Comparison of ENCODE assay signal across 1 cellular context in the genomic region with DNA sequence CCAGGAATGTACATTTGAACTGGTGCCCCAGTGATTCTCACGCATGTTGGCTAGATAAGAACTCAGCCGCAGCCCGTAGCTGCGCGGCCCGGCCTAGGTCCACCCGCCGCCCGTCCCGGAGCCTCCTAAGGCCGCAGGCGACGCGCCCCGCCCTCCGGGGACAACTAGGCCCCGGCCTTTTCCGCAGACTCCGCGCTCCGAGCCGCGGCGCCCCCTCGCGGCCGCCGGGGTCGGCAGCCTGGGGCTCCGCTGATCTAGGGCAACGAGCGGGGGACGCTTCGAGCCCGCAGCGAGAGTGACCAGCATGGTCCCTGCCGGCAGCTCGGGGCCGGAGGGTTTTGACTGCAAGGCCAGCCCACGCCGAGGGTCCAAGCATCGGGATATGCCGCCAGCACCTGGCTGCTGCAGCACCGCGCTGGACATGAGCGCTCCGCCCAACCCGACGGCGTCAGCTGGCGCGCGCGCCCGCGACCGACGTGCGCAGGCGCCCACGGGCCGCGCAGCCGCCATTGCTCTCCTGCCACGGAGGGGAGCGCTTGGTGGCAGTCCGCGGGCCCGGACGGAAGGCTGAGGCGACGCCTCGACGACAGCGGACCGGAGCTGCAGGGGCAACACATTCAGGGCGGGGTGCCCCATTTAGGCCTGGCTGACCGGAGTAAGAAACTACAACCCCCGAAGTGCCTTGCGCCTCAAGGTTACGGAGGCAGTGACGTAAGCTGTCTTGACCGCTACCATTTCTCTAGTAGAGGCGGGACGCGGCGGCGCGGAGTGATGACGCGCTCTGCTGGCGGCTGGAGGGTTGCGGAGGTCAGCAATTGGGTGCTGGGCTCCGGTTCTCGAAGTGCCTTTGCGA.
TF ChIP-seq lines count a peak whose summit lies in the region.

A gene with protein sequence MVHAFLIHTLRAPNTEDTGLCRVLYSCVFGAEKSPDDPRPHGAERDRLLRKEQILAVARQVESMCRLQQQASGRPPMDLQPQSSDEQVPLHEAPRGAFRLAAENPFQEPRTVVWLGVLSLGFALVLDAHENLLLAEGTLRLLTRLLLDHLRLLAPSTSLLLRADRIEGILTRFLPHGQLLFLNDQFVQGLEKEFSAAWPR (plus strand): TSS at position 500 of the 853 bp plus-strand sequence. CDS start 1,571 bp downstream, outside the sequence.

TF ChIP-seq in K562, 482 proteins besides CTCF, POLR2A, EP300 and RAD21 (continued from another document and continues in another):
- TF ChIP-seq, protein P1, sequence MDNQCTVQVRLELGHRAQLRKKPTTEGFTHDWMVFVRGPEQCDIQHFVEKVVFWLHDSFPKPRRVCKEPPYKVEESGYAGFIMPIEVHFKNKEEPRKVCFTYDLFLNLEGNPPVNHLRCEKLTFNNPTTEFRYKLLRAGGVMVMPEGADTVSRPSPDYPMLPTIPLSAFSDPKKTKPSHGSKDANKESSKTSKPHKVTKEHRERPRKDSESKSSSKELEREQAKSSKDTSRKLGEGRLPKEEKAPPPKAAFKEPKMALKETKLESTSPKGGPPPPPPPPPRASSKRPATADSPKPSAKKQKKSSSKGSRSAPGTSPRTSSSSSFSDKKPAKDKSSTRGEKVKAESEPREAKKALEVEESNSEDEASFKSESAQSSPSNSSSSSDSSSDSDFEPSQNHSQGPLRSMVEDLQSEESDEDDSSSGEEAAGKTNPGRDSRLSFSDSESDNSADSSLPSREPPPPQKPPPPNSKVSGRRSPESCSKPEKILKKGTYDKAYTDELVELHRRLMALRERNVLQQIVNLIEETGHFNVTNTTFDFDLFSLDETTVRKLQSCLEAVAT (IDR thresholded peaks at IDR 0.05): no peak
- TF ChIP-seq TAF7 (tag; IDR thresholded peaks at IDR 0.05): peak; percentile 36; the same call in 1 of the 2 replicates
- TF ChIP-seq JUNB (CRISPR knock-in tag; conservative IDR thresholded peaks at IDR 0.05): 0 out of 2 replicates have a peak, but pooled peaks have one; percentile 54
- TF ChIP-seq FOXM1 (IDR thresholded peaks at IDR 0.05; ENCODE audit: low read depth): no peak
- TF ChIP-seq FOXM1 (CRISPR knock-in tag; IDR thresholded peaks at IDR 0.05; ENCODE audit: low read depth): peak; percentile 93
- TF ChIP-seq, protein P2, sequence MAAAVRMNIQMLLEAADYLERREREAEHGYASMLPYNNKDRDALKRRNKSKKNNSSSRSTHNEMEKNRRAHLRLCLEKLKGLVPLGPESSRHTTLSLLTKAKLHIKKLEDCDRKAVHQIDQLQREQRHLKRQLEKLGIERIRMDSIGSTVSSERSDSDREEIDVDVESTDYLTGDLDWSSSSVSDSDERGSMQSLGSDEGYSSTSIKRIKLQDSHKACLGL (CRISPR knock-in tag; IDR thresholded peaks at IDR 0.05; ENCODE audit: borderline replicate concordance, poor library complexity, severe bottlenecking): no peak
- TF ChIP-seq, protein P3, sequence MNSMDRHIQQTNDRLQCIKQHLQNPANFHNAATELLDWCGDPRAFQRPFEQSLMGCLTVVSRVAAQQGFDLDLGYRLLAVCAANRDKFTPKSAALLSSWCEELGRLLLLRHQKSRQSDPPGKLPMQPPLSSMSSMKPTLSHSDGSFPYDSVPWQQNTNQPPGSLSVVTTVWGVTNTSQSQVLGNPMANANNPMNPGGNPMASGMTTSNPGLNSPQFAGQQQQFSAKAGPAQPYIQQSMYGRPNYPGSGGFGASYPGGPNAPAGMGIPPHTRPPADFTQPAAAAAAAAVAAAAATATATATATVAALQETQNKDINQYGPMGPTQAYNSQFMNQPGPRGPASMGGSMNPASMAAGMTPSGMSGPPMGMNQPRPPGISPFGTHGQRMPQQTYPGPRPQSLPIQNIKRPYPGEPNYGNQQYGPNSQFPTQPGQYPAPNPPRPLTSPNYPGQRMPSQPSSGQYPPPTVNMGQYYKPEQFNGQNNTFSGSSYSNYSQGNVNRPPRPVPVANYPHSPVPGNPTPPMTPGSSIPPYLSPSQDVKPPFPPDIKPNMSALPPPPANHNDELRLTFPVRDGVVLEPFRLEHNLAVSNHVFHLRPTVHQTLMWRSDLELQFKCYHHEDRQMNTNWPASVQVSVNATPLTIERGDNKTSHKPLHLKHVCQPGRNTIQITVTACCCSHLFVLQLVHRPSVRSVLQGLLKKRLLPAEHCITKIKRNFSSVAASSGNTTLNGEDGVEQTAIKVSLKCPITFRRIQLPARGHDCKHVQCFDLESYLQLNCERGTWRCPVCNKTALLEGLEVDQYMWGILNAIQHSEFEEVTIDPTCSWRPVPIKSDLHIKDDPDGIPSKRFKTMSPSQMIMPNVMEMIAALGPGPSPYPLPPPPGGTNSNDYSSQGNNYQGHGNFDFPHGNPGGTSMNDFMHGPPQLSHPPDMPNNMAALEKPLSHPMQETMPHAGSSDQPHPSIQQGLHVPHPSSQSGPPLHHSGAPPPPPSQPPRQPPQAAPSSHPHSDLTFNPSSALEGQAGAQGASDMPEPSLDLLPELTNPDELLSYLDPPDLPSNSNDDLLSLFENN (IDR thresholded peaks at IDR 0.05; ENCODE audit: low read depth in 2 of 2, low read length in 2 of 2): peak in 1 of 2 experiments; percentile 52; a peak in 1 of 4 replicates
- peak in 1 of 2 experiments; percentile 28; a peak in 1 of 4 replicates for TF ChIP-seq SIN3A (IDR thresholded peaks at IDR 0.05; ENCODE audit: borderline replicate concordance in 2 of 2, control insufficient read depth in 1 of 2, low read depth in 2 of 2, low read length in 2 of 2)
- peak; percentile 13; the same call in 1 of the 2 replicates for TF ChIP-seq PML (IDR thresholded peaks at IDR 0.05; ENCODE audit: low read length)
- TF ChIP-seq ZNF311 (CRISPR knock-in tag; IDR thresholded peaks at IDR 0.05): peak; percentile 39; the same call in 1 of the 2 replicates
- TF ChIP-seq, protein P4, sequence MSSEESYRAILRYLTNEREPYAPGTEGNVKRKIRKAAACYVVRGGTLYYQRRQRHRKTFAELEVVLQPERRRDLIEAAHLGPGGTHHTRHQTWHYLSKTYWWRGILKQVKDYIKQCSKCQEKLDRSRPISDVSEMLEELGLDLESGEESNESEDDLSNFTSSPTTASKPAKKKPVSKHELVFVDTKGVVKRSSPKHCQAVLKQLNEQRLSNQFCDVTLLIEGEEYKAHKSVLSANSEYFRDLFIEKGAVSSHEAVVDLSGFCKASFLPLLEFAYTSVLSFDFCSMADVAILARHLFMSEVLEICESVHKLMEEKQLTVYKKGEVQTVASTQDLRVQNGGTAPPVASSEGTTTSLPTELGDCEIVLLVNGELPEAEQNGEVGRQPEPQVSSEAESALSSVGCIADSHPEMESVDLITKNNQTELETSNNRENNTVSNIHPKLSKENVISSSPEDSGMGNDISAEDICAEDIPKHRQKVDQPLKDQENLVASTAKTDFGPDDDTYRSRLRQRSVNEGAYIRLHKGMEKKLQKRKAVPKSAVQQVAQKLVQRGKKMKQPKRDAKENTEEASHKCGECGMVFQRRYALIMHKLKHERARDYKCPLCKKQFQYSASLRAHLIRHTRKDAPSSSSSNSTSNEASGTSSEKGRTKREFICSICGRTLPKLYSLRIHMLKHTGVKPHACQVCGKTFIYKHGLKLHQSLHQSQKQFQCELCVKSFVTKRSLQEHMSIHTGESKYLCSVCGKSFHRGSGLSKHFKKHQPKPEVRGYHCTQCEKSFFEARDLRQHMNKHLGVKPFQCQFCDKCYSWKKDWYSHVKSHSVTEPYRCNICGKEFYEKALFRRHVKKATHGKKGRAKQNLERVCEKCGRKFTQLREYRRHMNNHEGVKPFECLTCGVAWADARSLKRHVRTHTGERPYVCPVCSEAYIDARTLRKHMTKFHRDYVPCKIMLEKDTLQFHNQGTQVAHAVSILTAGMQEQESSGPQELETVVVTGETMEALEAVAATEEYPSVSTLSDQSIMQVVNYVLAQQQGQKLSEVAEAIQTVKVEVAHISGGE (CRISPR knock-in tag; IDR thresholded peaks at IDR 0.05): peak in 1 of 3 experiments; percentile 13; a peak in 1 of 6 replicates
- TF ChIP-seq NRF1 (conservative IDR thresholded peaks at IDR 0.05 in 1 of 2, IDR thresholded peaks at IDR 0.05 in 1 of 2): peak; percentile 95 to 96
- TF ChIP-seq, protein P5, sequence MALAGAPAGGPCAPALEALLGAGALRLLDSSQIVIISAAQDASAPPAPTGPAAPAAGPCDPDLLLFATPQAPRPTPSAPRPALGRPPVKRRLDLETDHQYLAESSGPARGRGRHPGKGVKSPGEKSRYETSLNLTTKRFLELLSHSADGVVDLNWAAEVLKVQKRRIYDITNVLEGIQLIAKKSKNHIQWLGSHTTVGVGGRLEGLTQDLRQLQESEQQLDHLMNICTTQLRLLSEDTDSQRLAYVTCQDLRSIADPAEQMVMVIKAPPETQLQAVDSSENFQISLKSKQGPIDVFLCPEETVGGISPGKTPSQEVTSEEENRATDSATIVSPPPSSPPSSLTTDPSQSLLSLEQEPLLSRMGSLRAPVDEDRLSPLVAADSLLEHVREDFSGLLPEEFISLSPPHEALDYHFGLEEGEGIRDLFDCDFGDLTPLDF (CRISPR knock-in tag; IDR thresholded peaks at IDR 0.05): peak; percentile 81; the same call in 1 of the 2 replicates
- no peak for TF ChIP-seq KAT8 (IDR thresholded peaks at IDR 0.05; ENCODE audit: low read depth)
- peak in 1 of 2 experiments; percentile 85; a peak in 3 of 4 replicates for TF ChIP-seq TBL1XR1 (IDR thresholded peaks at IDR 0.05; ENCODE audit: low read length in 2 of 2)
- TF ChIP-seq POLR2H (tag; IDR thresholded peaks at IDR 0.05; ENCODE audit: low read depth): peak; percentile 61
- TF ChIP-seq ZNF766 (CRISPR knock-in tag; conservative IDR thresholded peaks at IDR 0.05): peak; percentile 84
- TF ChIP-seq EGR1 (conservative IDR thresholded peaks at IDR 0.05): 0 out of 2 replicates have a peak, but pooled peaks have one; percentile 14
- TF ChIP-seq CTBP1 (IDR thresholded peaks at IDR 0.05; ENCODE audit: borderline replicate concordance): peak; percentile 97
- TF ChIP-seq CCNT2 (IDR thresholded peaks at IDR 0.05; ENCODE audit: borderline replicate concordance, extremely low read depth, insufficient read length, low read depth, low read length): peak; percentile 76
- no peak for TF ChIP-seq ZNF431 (CRISPR knock-in tag; IDR thresholded peaks at IDR 0.05)
- TF ChIP-seq SAP30 (IDR thresholded peaks at IDR 0.05; ENCODE audit: borderline replicate concordance, insufficient read depth, low read depth, low read length, poor library complexity, severe bottlenecking): peak; percentile 60
- TF ChIP-seq, protein P6, sequence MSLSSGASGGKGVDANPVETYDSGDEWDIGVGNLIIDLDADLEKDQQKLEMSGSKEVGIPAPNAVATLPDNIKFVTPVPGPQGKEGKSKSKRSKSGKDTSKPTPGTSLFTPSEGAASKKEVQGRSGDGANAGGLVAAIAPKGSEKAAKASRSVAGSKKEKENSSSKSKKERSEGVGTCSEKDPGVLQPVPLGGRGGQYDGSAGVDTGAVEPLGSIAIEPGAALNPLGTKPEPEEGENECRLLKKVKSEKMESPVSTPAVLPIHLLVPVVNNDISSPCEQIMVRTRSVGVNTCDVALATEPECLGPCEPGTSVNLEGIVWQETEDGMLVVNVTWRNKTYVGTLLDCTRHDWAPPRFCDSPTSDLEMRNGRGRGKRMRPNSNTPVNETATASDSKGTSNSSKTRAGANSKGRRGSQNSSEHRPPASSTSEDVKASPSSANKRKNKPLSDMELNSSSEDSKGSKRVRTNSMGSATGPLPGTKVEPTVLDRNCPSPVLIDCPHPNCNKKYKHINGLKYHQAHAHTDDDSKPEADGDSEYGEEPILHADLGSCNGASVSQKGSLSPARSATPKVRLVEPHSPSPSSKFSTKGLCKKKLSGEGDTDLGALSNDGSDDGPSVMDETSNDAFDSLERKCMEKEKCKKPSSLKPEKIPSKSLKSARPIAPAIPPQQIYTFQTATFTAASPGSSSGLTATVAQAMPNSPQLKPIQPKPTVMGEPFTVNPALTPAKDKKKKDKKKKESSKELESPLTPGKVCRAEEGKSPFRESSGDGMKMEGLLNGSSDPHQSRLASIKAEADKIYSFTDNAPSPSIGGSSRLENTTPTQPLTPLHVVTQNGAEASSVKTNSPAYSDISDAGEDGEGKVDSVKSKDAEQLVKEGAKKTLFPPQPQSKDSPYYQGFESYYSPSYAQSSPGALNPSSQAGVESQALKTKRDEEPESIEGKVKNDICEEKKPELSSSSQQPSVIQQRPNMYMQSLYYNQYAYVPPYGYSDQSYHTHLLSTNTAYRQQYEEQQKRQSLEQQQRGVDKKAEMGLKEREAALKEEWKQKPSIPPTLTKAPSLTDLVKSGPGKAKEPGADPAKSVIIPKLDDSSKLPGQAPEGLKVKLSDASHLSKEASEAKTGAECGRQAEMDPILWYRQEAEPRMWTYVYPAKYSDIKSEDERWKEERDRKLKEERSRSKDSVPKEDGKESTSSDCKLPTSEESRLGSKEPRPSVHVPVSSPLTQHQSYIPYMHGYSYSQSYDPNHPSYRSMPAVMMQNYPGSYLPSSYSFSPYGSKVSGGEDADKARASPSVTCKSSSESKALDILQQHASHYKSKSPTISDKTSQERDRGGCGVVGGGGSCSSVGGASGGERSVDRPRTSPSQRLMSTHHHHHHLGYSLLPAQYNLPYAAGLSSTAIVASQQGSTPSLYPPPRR (CRISPR knock-in tag; IDR thresholded peaks at IDR 0.05; ENCODE audit: borderline replicate concordance): peak; percentile 94; the same call in 1 of the 2 replicates
- no peak for TF ChIP-seq ZNF408 (CRISPR knock-in tag; IDR thresholded peaks at IDR 0.05; ENCODE audit: low read depth)
- TF ChIP-seq GABPA (tag; conservative IDR thresholded peaks at IDR 0.05; ENCODE audit: low read depth): peak; percentile 64; the same call in 1 of the 2 replicates
- TF ChIP-seq, protein P7, sequence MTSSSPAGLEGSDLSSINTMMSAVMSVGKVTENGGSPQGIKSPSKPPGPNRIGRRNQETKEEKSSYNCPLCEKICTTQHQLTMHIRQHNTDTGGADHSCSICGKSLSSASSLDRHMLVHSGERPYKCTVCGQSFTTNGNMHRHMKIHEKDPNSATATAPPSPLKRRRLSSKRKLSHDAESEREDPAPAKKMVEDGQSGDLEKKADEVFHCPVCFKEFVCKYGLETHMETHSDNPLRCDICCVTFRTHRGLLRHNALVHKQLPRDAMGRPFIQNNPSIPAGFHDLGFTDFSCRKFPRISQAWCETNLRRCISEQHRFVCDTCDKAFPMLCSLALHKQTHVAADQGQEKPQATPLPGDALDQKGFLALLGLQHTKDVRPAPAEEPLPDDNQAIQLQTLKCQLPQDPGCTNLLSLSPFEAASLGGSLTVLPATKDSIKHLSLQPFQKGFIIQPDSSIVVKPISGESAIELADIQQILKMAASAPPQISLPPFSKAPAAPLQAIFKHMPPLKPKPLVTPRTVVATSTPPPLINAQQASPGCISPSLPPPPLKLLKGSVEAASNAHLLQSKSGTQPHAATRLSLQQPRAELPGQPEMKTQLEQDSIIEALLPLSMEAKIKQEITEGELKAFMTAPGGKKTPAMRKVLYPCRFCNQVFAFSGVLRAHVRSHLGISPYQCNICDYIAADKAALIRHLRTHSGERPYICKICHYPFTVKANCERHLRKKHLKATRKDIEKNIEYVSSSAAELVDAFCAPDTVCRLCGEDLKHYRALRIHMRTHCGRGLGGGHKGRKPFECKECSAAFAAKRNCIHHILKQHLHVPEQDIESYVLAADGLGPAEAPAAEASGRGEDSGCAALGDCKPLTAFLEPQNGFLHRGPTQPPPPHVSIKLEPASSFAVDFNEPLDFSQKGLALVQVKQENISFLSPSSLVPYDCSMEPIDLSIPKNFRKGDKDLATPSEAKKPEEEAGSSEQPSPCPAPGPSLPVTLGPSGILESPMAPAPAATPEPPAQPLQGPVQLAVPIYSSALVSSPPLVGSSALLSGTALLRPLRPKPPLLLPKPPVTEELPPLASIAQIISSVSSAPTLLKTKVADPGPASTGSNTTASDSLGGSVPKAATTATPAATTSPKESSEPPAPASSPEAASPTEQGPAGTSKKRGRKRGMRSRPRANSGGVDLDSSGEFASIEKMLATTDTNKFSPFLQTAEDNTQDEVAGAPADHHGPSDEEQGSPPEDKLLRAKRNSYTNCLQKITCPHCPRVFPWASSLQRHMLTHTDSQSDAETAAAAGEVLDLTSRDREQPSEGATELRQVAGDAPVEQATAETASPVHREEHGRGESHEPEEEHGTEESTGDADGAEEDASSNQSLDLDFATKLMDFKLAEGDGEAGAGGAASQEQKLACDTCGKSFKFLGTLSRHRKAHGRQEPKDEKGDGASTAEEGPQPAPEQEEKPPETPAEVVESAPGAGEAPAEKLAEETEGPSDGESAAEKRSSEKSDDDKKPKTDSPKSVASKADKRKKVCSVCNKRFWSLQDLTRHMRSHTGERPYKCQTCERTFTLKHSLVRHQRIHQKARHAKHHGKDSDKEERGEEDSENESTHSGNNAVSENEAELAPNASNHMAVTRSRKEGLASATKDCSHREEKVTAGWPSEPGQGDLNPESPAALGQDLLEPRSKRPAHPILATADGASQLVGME (CRISPR knock-in tag; IDR thresholded peaks at IDR 0.05): 0 out of 2 replicates have a peak, but pooled peaks have one; percentile 62
